Comparison of ENCODE assay signal across 8 cellular contexts in the genomic region with DNA sequence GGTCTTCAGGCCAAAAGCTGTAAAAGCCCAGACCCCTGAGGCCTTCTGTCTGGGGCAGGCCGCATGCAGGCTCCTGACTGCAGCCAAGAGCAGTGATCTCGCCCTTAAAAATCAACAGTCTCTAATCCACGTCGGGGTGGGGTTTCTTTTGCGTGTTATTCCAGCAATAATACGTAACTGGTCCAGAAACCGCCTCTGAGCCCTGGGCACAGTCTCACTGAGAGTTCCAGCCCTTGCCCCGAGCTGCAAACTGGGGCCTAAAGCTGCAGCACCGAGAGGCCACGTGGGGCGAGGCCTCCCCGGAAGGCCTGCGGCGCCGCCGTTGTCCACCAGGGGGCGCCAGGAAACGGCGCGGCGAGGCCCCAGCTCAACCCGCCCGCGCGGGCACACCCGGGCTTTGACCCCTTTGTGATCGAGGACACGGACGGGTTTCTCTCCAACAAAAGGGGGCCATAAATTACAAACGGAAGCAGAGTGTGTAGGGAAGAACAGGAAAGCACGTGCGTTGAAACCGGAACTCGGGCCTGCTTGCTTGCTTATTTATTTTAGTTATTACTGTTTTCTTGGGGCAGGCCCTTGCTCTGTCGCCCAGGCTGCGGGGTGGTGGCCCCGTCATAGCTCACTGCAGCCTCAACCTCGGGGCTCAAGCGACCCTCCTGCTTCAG.
DNase-seq lines count a peak whose midpoint lies in the region; ATAC-seq and TF ChIP-seq lines count a peak whose summit lies in the region.

No MANE protein-coding gene starts in this region.

- H3K9me2 ChIP-seq in OCI-LY7 (ENCODE audit: insufficient read depth, low read length), result no peaks in the 10 kb centered on the region

- H3K4me1 ChIP-seq in OCI-LY7 (ENCODE audit: insufficient read depth, low read length, poor library complexity, severe bottlenecking), result peaks cover 13% of the 10 kb centered on the region
- H3K4me1 ChIP-seq in esophagus squamous epithelium, result peaks cover 29 to 87% (median 39%) of the 10 kb centered on the region in 3 donors
- H3K4me1 ChIP-seq in naive thymus-derived CD4-positive, alpha-beta T cell (ENCODE audit: control insufficient read depth in 2 of 2, insufficient read depth in 2 of 2, low read length in 2 of 2), result peaks cover 11 to 16% of the 10 kb centered on the region in 2 donors

- peaks cover 45% of the 10 kb centered on the region for H3K4me1 Mint-ChIP-seq in activated T-cell treated with anti-CD3 and anti-CD28 coated beads, Interleukin-2, amount 50 U/mL, for 24 hours (ENCODE audit: low read depth)
- peaks cover 10 to 38% (median 19%) of the 10 kb centered on the region in 7 donors for H3K4me1 Mint-ChIP-seq in naive thymus-derived CD4-positive, alpha-beta T cell
- peaks cover 12% of the 10 kb centered on the region for H3K4me1 Mint-ChIP-seq in stimulated activated memory B cell treated with anti-CD40 and anti-IgM and Interleukin-4, amounts not matched to agents 10 μg/mL and 1 μg/mL and 100 μg/mL, for 72 hours

- POLR2A ChIA-PET in OCI-LY7 (lab: Charles Lee), result interaction anchor here (0.7 to 3.1 kb wide), 5 partner anchors 10 to 643 kb away, joined by 3 to 14 read pairs (median 3); no protein-coding TSS in a partner anchor
- POLR2A ChIA-PET in naive thymus-derived CD4-positive, alpha-beta T cell (lab: Charles Lee), result interaction anchor here (0.5 to 4.4 kb wide), 7 partner anchors 10 to 232 kb away, joined by 3 to 39 read pairs (median 6); a partner anchor contains a TSS

- H3K4me3 Mint-ChIP-seq in activated T-cell treated with anti-CD3 and anti-CD28 coated beads, Interleukin-2, amount 50 U/mL, for 24 hours, result peak overlapping the region; percentile 23
- peak overlapping the region; percentile 14 to 70 (median 56) for H3K4me3 Mint-ChIP-seq in naive thymus-derived CD4-positive, alpha-beta T cell
- H3K4me3 Mint-ChIP-seq in stimulated activated memory B cell treated with anti-CD40 and anti-IgM and Interleukin-4, amounts not matched to agents 10 μg/mL and 1 μg/mL and 100 μg/mL, for 72 hours, result peak overlapping the region; percentile 62

- 4 to 6% methylated on average over 14 to 25 of the region's 39 CpGs for WGBS in esophagus squamous epithelium, 2 donors

- intact Hi-C loops in OCI-LY7 (cut with micrococcal nuclease; ENCODE audit: unreplicated experiment) (loop anchor here (1.0 to 10.0 kb wide), 5 partner anchors 99 to 519 kb away; a partner anchor contains a TSS), esophagus squamous epithelium (cut with DNase I) (loop anchor here (10.0 kb wide), 1 partner anchor 69 kb away; no protein-coding TSS in a partner anchor)
- intact Hi-C loops in naive thymus-derived CD4-positive, alpha-beta T cell (cut with micrococcal nuclease), result loop anchor here (1.0 to 10.0 kb wide), 10 partner anchors 13 to 519 kb away; no protein-coding TSS in a partner anchor

- TF ChIP-seq CTCF in OCI-LY7 (conservative IDR thresholded peaks at IDR 0.05; ENCODE audit: low read length) (peak; percentile 98), esophagus squamous epithelium (IDR thresholded peaks at IDR 0.05) (peak; percentile 98 to 100 (median 100))

- H3K36me3 ChIP-seq in OCI-LY7 (ENCODE audit: insufficient read depth, low read length), result no peaks in the 10 kb centered on the region
- no peaks in the 10 kb centered on the region for H3K36me3 ChIP-seq in esophagus squamous epithelium
- H3K36me3 ChIP-seq in naive thymus-derived CD4-positive, alpha-beta T cell (ENCODE audit: control insufficient read depth in 2 of 3, insufficient read depth in 3 of 3, low read length in 3 of 3), result no peaks in the 10 kb centered on the region

- H4K20me1 ChIP-seq in OCI-LY7 (ENCODE audit: insufficient read depth, low read length), result no peaks in the 10 kb centered on the region

- peak overlapping the region; percentile 38; the same call in 1 of the 2 replicates for H3K4me2 ChIP-seq in OCI-LY7 (ENCODE audit: low read length)

- no peaks in the 10 kb centered on the region for H3K36me3 Mint-ChIP-seq in activated T-cell treated with anti-CD3 and anti-CD28 coated beads, Interleukin-2, amount 50 U/mL, for 24 hours (ENCODE audit: low read depth)
- H3K36me3 Mint-ChIP-seq in naive thymus-derived CD4-positive, alpha-beta T cell, result peaks cover 0 to 13% (median 0%) of the 10 kb centered on the region in 5 donors
- H3K36me3 Mint-ChIP-seq in stimulated activated memory B cell treated with anti-CD40 and anti-IgM and Interleukin-4, amounts not matched to agents 10 μg/mL and 1 μg/mL and 100 μg/mL, for 72 hours, result no peaks in the 10 kb centered on the region

- peak; percentile 99 for ATAC-seq in naive thymus-derived CD4-positive, alpha-beta T cell
- ATAC-seq in stimulated activated memory B cell treated with anti-CD40 and anti-IgM and Interleukin-4, amounts not matched to agents 10 μg/mL and 1 μg/mL and 100 μg/mL, for 72 hours, result peak; percentile 93

- no TSS peak for BruUV-seq in OCI-LY7 (replicated peaks; lab: Mats Ljungman, UMichigan)

- H3K9me3 ChIP-seq in OCI-LY7 (ENCODE audit: low read length) (no peaks in the 10 kb centered on the region), esophagus squamous epithelium (no peaks in the 10 kb centered on the region)
- no peaks in the 10 kb centered on the region for H3K9me3 ChIP-seq in naive thymus-derived CD4-positive, alpha-beta T cell (ENCODE audit: control insufficient read depth in 2 of 3, low read length in 3 of 3)

- no peaks in the 10 kb centered on the region for H3K9me3 Mint-ChIP-seq in activated T-cell treated with anti-CD3 and anti-CD28 coated beads, Interleukin-2, amount 50 U/mL, for 24 hours
- H3K9me3 Mint-ChIP-seq in naive thymus-derived CD4-positive, alpha-beta T cell, result peaks cover 0 to 7% (median 0%) of the 10 kb centered on the region in 11 donors
- H3K9me3 Mint-ChIP-seq in stimulated activated memory B cell treated with anti-CD40 and anti-IgM and Interleukin-4, amounts not matched to agents 10 μg/mL and 1 μg/mL and 100 μg/mL, for 72 hours, result no peaks in the 10 kb centered on the region

- DNase-seq in SHP77 (lab: John Stamatoyannopoulos, UW) (peak; percentile 26 to 33), SHP77 treated with DMSO at 0.1 percent for 48 hours (lab: John Stamatoyannopoulos, UW) (no peak), HUDEP-2 (lab: John Stamatoyannopoulos, UW; ENCODE audit: unreplicated experiment in 76 of 76) (peak in 74 of 76 experiments; percentile 19 to 91 (median 73)), OCI-LY7 (ENCODE audit: low spot score) (peak; percentile 87), esophagus squamous epithelium (lab: John Stamatoyannopoulos, UW) (no peak)
- peak; percentile 95 for DNase-seq in activated T-cell treated with anti-CD3 and anti-CD28 coated beads, Interleukin-2, amount 50 U/mL, for 24 hours
- peak; percentile 63 to 97 (median 83) for DNase-seq in naive thymus-derived CD4-positive, alpha-beta T cell

- peak overlapping the region; percentile 95 for H2AFZ ChIP-seq in OCI-LY7 (ENCODE audit: low read length)

- H3K27ac ChIP-seq in OCI-LY7 (ENCODE audit: low read depth, low read length, poor library complexity, severe bottlenecking) (no peak overlapping the region), esophagus squamous epithelium (peak overlapping the region; percentile 85 to 96 (median 92))
- H3K27ac ChIP-seq in naive thymus-derived CD4-positive, alpha-beta T cell (ENCODE audit: low read depth, low read length), result no peak overlapping the region

- H3K79me2 ChIP-seq in OCI-LY7 (ENCODE audit: insufficient read depth, low read depth, low read length), result no peaks in the 10 kb centered on the region

- H3K27me3 Mint-ChIP-seq in activated T-cell treated with anti-CD3 and anti-CD28 coated beads, Interleukin-2, amount 50 U/mL, for 24 hours, result no peaks in the 10 kb centered on the region
- peaks cover 0 to 1% (median 0%) of the 10 kb centered on the region in 5 donors for H3K27me3 Mint-ChIP-seq in naive thymus-derived CD4-positive, alpha-beta T cell
- no peaks in the 10 kb centered on the region for H3K27me3 Mint-ChIP-seq in stimulated activated memory B cell treated with anti-CD40 and anti-IgM and Interleukin-4, amounts not matched to agents 10 μg/mL and 1 μg/mL and 100 μg/mL, for 72 hours

- CTCF ChIA-PET in OCI-LY7 (lab: Charles Lee; ENCODE audit: unreplicated experiment), result interaction anchor here (0.5 to 1.5 kb wide), 7 partner anchors 32 to 394 kb away, joined by 3 to 9 read pairs (median 3); a partner anchor contains a TSS
- CTCF ChIA-PET in naive thymus-derived CD4-positive, alpha-beta T cell (lab: Charles Lee), result interaction anchor here (0.9 to 4.5 kb wide), 19 partner anchors 8 to 1013 kb away, joined by 3 to 43 read pairs (median 5); a partner anchor contains a TSS

- peak overlapping the region; percentile 87 for H3K27ac Mint-ChIP-seq in activated T-cell treated with anti-CD3 and anti-CD28 coated beads, Interleukin-2, amount 50 U/mL, for 24 hours
- H3K27ac Mint-ChIP-seq in naive thymus-derived CD4-positive, alpha-beta T cell, result peak overlapping the region in 7 of 9 donors; percentile 44 to 89 (median 76)
- H3K27ac Mint-ChIP-seq in stimulated activated memory B cell treated with anti-CD40 and anti-IgM and Interleukin-4, amounts not matched to agents 10 μg/mL and 1 μg/mL and 100 μg/mL, for 72 hours, result peak overlapping the region; percentile 58

- no peak overlapping the region for H3K4me3 ChIP-seq in OCI-LY7 (ENCODE audit: low read depth, low read length, poor library complexity, severe bottlenecking)
- peak overlapping the region in 2 of 4 donors; percentile 17 to 52 for H3K4me3 ChIP-seq in esophagus squamous epithelium
- H3K4me3 ChIP-seq in naive thymus-derived CD4-positive, alpha-beta T cell (ENCODE audit: low read length), result no peak overlapping the region

- no peaks in the 10 kb centered on the region for H3K27me3 ChIP-seq in esophagus squamous epithelium
- H3K27me3 ChIP-seq in naive thymus-derived CD4-positive, alpha-beta T cell (ENCODE audit: control insufficient read depth in 2 of 2, insufficient read depth in 2 of 2, low read length in 2 of 2), result no peaks in the 10 kb centered on the region

- peak in 1 of 4 donors; percentile 21 for TF ChIP-seq POLR2A in esophagus squamous epithelium (IDR thresholded peaks at IDR 0.05)

Comparison
In these comparisons a context has a peak if more than half of its experiments do, and no peak if none do; other contexts are left out.
1. DNase-seq: peak in SHP77 (2 of 2), HUDEP-2 (74 of 76), OCI-LY7 (single experiment), activated T-cell treated with anti-CD3 and anti-CD28 coated beads, Interleukin-2, amount 50 U/mL, for 24 hours (single experiment) and naive thymus-derived CD4-positive, alpha-beta T cell (9 of 9); none in SHP77 treated with DMSO at 0.1 percent for 48 hours (single experiment) and esophagus squamous epithelium (single experiment).
2. H3K27ac ChIP-seq: peak in esophagus squamous epithelium (4 of 4); none in OCI-LY7 (single experiment) and naive thymus-derived CD4-positive, alpha-beta T cell (single experiment).
3. Peak in every context shown above with its lines, with median percentiles within 50 percentile points of each other: H3K27ac Mint-ChIP-seq and H3K4me3 Mint-ChIP-seq.